In the genomic region with DNA sequence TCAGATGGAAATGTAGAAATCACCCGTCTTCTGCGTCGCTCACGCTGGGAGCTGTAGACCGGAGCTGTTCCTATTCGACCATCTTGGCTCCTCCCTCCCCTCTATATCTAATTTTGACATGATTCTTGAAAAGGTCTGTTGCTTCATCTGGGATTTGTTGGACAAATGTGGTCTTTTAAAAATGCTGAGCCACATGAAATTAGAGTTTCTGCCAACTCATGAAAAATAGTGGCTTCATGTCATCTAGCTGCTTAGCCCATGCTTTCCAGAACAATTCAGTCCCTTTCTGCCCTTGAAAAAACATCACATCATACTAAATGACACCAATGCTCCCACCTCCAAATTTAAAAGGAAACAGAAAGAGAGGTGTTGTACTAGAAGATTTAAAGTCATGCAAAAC, we compare ENCODE assay signal across 26 cellular contexts.
DNase-seq lines count a peak whose midpoint lies in the region; ATAC-seq, FAIRE-seq and TF ChIP-seq lines count a peak whose summit lies in the region.
"Had no signal": no experiment of that assay in that cellular context is flagged by ENCODE, and none has a peak within 500 bp of the region (broad histone marks: within the 10 kb centered on the region; RNA-seq: fewer than 3 reads in every experiment).

No MANE protein-coding gene starts in this region.

- H3K18ac ChIP-seq in IMR-90 (ENCODE audit: low read depth, low read length) = no peak overlapping the region

- dilution Hi-C loops in IMR-90 (cut with HindIII; ENCODE audit: low sequenced_read_pairs, unreplicated experiment) = no loop called here

- TF ChIP-seq RAD21 in A549 (conservative IDR thresholded peaks at IDR 0.05 in 1 of 2, IDR thresholded peaks at IDR 0.05 in 1 of 2) (no peak), IMR-90 (IDR thresholded peaks at IDR 0.05; ENCODE audit: low read length) (no peak), K562 (CRISPR knock-in tag; conservative IDR thresholded peaks at IDR 0.05 in 1 of 2, IDR thresholded peaks at IDR 0.05 in 1 of 2) (no peak)

- H4K20me1 ChIP-seq in IMR-90 (ENCODE audit: insufficient read depth, low read length) (no peaks in the 10 kb centered on the region), K562 (replicated peaks; ENCODE audit: control insufficient read depth, insufficient read depth, low read length) (no peaks in the 10 kb centered on the region)
- H4K20me1 ChIP-seq: BLaER1 had no signal

- no peak overlapping the region for H3K56ac ChIP-seq in IMR-90 (ENCODE audit: extremely low read depth, insufficient read depth, low read length)

- FAIRE-seq in A549 (lab: Jason Lieb, UNC) (no peak), K562 (lab: Jason Lieb, UNC) (no peak)
- FAIRE-seq: A204.1, GM12878, GM12892, GM18507 had no signal

- intact Hi-C loops in IMR-90 (cut with micrococcal nuclease) = no loop called here
- intact Hi-C loops in K562 (cut with micrococcal nuclease) = no loop called here

- H3K4me1 ChIP-seq in A549 (no peaks in the 10 kb centered on the region), IMR-90 (ENCODE audit: control insufficient read depth, insufficient read depth, low read length) (no peaks in the 10 kb centered on the region), K562 (replicated peaks in 1 of 2; ENCODE audit: control insufficient read depth in 2 of 2, insufficient read depth in 2 of 2, low read length in 2 of 2) (no peaks in the 10 kb centered on the region), Peyer's patch (no peaks in the 10 kb centered on the region)
- H3K4me1 ChIP-seq: BE2C, BLaER1 had no signal

- no peak overlapping the region for H3K14ac ChIP-seq in IMR-90 (replicated peaks; ENCODE audit: low read depth, low read length)

- in situ Hi-C loops in IMR-90 (cut with MboI; ENCODE audit: low sequenced_read_pairs) = no loop called here
- in situ Hi-C loops in K562 (cut with MboI) = no loop called here

- DNase-seq in A549 (ENCODE audit: low read depth in 1 of 2, low spot score in 1 of 2) (no peak), IMR-90 (no peak), K562 (ENCODE audit: extremely low read depth in 1 of 4, low spot score in 3 of 4) (no peak), Ammon's horn (ENCODE audit: low spot score) (no peak), Peyer's patch (no peak)
- DNase-seq: 8988T; AML-193; BE2C; C1 segment of cervical spinal cord; CD4-positive, alpha-beta memory T cell; CD4-positive, CD25-positive, alpha-beta regulatory T cell; CD8-positive, alpha-beta memory T cell; COR-L47; DMS 273 treated with DMSO at 0.1 percent for 48 hours; DMS153; DMS53; DMS79; DND-41; EL; GDM1 had no signal

- H2BK20ac ChIP-seq in IMR-90 (ENCODE audit: low read depth, low read length) = no peak overlapping the region

- H4K91ac ChIP-seq in IMR-90 (ENCODE audit: insufficient read depth, low read depth, low read length) = no peak overlapping the region

- CTCF ChIA-PET in A549 (lab: Yijun Ruan, JAX) (interaction anchor here (1.0 kb wide), 1 partner anchor 18 kb away, joined by 3 read pairs; no protein-coding TSS in a partner anchor), IMR-90 (lab: Yijun Ruan, JAX) (no interaction called here), K562 (lab: Yijun Ruan, JAX; ENCODE audit: low intra/inter-chr PET ratio) (no interaction called here)

- no TSS peak for BruUV-seq in IMR-90 (replicated peaks; lab: Mats Ljungman, UMichigan)
- BruUV-seq in K562 (replicated peaks; lab: Mats Ljungman, UMichigan) = no TSS peak

- no peak overlapping the region for H3K4ac ChIP-seq in IMR-90 (ENCODE audit: low read depth, low read length)

- no peak overlapping the region for H2AFZ ChIP-seq in IMR-90 (replicated peaks; ENCODE audit: low read length, poor library complexity)
- H2AFZ ChIP-seq in K562 (ENCODE audit: low read depth, low read length) = no peak overlapping the region

- H3K79me2 ChIP-seq in K562 (ENCODE audit: control insufficient read depth, insufficient read depth, low read length) = no peaks in the 10 kb centered on the region

- H3K9ac ChIP-seq in IMR-90 (ENCODE audit: low read depth, low read length) (no peak overlapping the region), K562 (ENCODE audit: insufficient read depth in 1 of 2, low read depth in 2 of 2, low read length in 2 of 2) (no peak overlapping the region)
- H3K9ac ChIP-seq: BLaER1 had no signal

- H3K27me3 ChIP-seq in IMR-90 (ENCODE audit: control insufficient read depth, insufficient read depth, low read length) (no peaks in the 10 kb centered on the region), K562 (ENCODE audit: control insufficient read depth in 2 of 2, insufficient read depth in 2 of 2, low read length in 2 of 2) (peaks cover 2 to 8% of the 10 kb centered on the region in 2 experiments; a peak in 3 of 5 replicates), Peyer's patch (no peaks in the 10 kb centered on the region)
- H3K27me3 ChIP-seq: BE2C, BLaER1 had no signal

- no peak overlapping the region for H2AK5ac ChIP-seq in IMR-90 (ENCODE audit: low read depth, low read length)

- H3K23ac ChIP-seq in IMR-90 (ENCODE audit: low read depth, low read length) = no peak overlapping the region

- no peak overlapping the region for H2BK5ac ChIP-seq in IMR-90 (ENCODE audit: low read depth, low read length, poor library complexity, severe bottlenecking)

- TF ChIP-seq POLR2A in A549 (IDR thresholded peaks at IDR 0.05; ENCODE audit: low read length) (no peak), IMR-90 (IDR thresholded peaks at IDR 0.05; ENCODE audit: low read depth, low read length) (no peak), K562 (conservative IDR thresholded peaks at IDR 0.05) (no peak), Peyer's patch (IDR thresholded peaks at IDR 0.05) (no peak)

- H4K8ac ChIP-seq in IMR-90 (ENCODE audit: low read depth in 2 of 2, low read length in 2 of 2) = no peak overlapping the region

- WGBS in A549 (ENCODE audit: missing lambda C conversion rate) = 76% methylated on average over 6 of the region's 6 CpGs
- WGBS in IMR-90 (ENCODE audit: extremely low coverage in 2 of 2, insufficient read length in 1 of 2), 2 experiments = no CpG with 5 or more reads among the region's 6 CpGs
- 2% methylated on average over 6 of the region's 6 CpGs for WGBS in K562 (ENCODE audit: insufficient coverage, low coverage, missing lambda C conversion rate)

- H3K4me3 ChIP-seq in A549 (no peak overlapping the region), IMR-90 (ENCODE audit: insufficient read depth, low read depth, low read length) (no peak overlapping the region), K562 (no peak overlapping the region), Peyer's patch (no peak overlapping the region)
- H3K4me3 ChIP-seq: BLaER1, GM12878 had no signal

- ATAC-seq in A549 (no peak), IMR-90 (ENCODE audit: low read depth) (no peak), K562 (no peak), GM21515 (IDR thresholded peaks at IDR 0.05; ENCODE audit: unreplicated experiment) (no peak)
- ATAC-seq: GM12878 had no signal

- no peaks in the 10 kb centered on the region for H3K9me3 ChIP-seq in A549
- H3K9me3 ChIP-seq in IMR-90 (ENCODE audit: control insufficient read depth, insufficient read depth, low read length) = peaks cover 6% of the 10 kb centered on the region; the same call in 1 of the 2 replicates
- H3K9me3 ChIP-seq in K562 (replicated peaks; ENCODE audit: control insufficient read depth, insufficient read depth, low read depth, low read length) = no peaks in the 10 kb centered on the region
- no peaks in the 10 kb centered on the region for H3K9me3 ChIP-seq in Peyer's patch
- H3K9me3 ChIP-seq: BE2C, BLaER1 had no signal

- H2AK9ac ChIP-seq in IMR-90 (replicated peaks; ENCODE audit: low read depth, low read length, poor library complexity) = no peak overlapping the region

- no peak overlapping the region for H3K4me2 ChIP-seq in A549
- H3K4me2 ChIP-seq in IMR-90 (ENCODE audit: low read depth, low read length) = no peak overlapping the region
- no peak overlapping the region for H3K4me2 ChIP-seq in K562 (ENCODE audit: insufficient read depth, low read length)
- H3K4me2 ChIP-seq: BLaER1 had no signal

- no peaks in the 10 kb centered on the region for H3K79me1 ChIP-seq in IMR-90 (ENCODE audit: low read depth in 1 of 2, low read length in 2 of 2)

- TF ChIP-seq EP300 in A549 (IDR thresholded peaks at IDR 0.05) (no peak), K562 (IDR thresholded peaks at IDR 0.05; ENCODE audit: low read length) (no peak)

- no peak overlapping the region for H2BK120ac ChIP-seq in IMR-90 (ENCODE audit: low read depth, low read length)

- TF ChIP-seq CTCF in A549 (IDR thresholded peaks at IDR 0.05) (no peak), IMR-90 (conservative IDR thresholded peaks at IDR 0.05; ENCODE audit: low read depth, low read length) (no peak), K562 (IDR thresholded peaks at IDR 0.05 in 2 of 3, conservative IDR thresholded peaks at IDR 0.05 in 1 of 3; ENCODE audit: insufficient read depth in 2 of 3, low read depth in 1 of 3, low read length in 3 of 3) (no peak), Peyer's patch (IDR thresholded peaks at IDR 0.05) (no peak)

- H3K36me3 ChIP-seq in IMR-90 (ENCODE audit: control insufficient read depth, insufficient read depth, low read length) (no peaks in the 10 kb centered on the region), K562 (ENCODE audit: control insufficient read depth, insufficient read depth, low read length) (no peaks in the 10 kb centered on the region), Peyer's patch (no peaks in the 10 kb centered on the region)
- H3K36me3 ChIP-seq: BE2C, BLaER1 had no signal

- H4K5ac ChIP-seq in IMR-90 (ENCODE audit: low read depth, low read length) = no peak overlapping the region

- H3K27ac ChIP-seq in A549 = no peak overlapping the region
- H3K27ac ChIP-seq in IMR-90 (ENCODE audit: insufficient read depth, low read length) = no peak overlapping the region
- no peak overlapping the region for H3K27ac ChIP-seq in K562 (ENCODE audit: extremely low read depth, low read depth, low read length)
- no peak overlapping the region for H3K27ac ChIP-seq in Peyer's patch
- H3K27ac ChIP-seq: BLaER1 had no signal

- H2BK15ac ChIP-seq in IMR-90 (ENCODE audit: low read depth, low read length) = no peak overlapping the region

- POLR2A ChIA-PET in A549 (lab: Yijun Ruan, JAX) (no interaction called here), IMR-90 (lab: Charles Lee; ENCODE audit: unreplicated experiment) (no interaction called here), K562 (lab: Yijun Ruan, JAX) (no interaction called here)

- no peaks in the 10 kb centered on the region for H3K9me1 ChIP-seq in IMR-90 (ENCODE audit: insufficient read depth, low read length)
- H3K9me1 ChIP-seq in K562 (ENCODE audit: control insufficient read depth, insufficient read depth, low read length) = no peaks in the 10 kb centered on the region

TF ChIP-seq in A549, 52 proteins besides CTCF, POLR2A, EP300 and RAD21:
- TF ChIP-seq RCOR1 (IDR thresholded peaks at IDR 0.05; ENCODE audit: low read depth, low read length) (no peak), MAFK (IDR thresholded peaks at IDR 0.05; ENCODE audit: partially characterized antibody) (peak; percentile 70)

TF ChIP-seq in IMR-90, 13 proteins besides CTCF, POLR2A, EP300 and RAD21:
- TF ChIP-seq MAFK (IDR thresholded peaks at IDR 0.05; ENCODE audit: low read depth, low read length) (0 out of 2 replicates have a peak, but pooled peaks have one; percentile 35), SMC3 (IDR thresholded peaks at IDR 0.05; ENCODE audit: low read depth, low read length) (no peak)

TF ChIP-seq in K562, 482 proteins besides CTCF, POLR2A, EP300 and RAD21 (continues in another document):
- TF ChIP-seq ZFP36 (IDR thresholded peaks at IDR 0.05; ENCODE audit: low read depth, low read length, partially characterized antibody) (no peak), HDAC6 (IDR thresholded peaks at IDR 0.05; ENCODE audit: low read depth, low read length) (no peak), MAFK (IDR thresholded peaks at IDR 0.05; ENCODE audit: low read length) (peak; percentile 34; the same call in 1 of the 2 replicates)
